In genomic region chr12:22627351-22627750, GRCh38 we compare ENCODE assay signal across 9 cellular contexts. TPM values are rescaled to one million over a fixed set of nuclear protein-coding genes. Genes with fewer than 3 reads are reported as not detected.
DNase-seq lines count a peak whose midpoint lies in the region; ATAC-seq, FAIRE-seq and TF ChIP-seq lines count a peak whose summit lies in the region.
"Had no signal": no experiment of that assay in that cellular context is flagged by ENCODE, and none has a peak within 500 bp of the region (broad histone marks: within the 10 kb centered on the region; RNA-seq: fewer than 3 reads in every experiment).

No MANE protein-coding gene starts in this region.

- no peak for DNase-seq in heart left ventricle
- no peak for DNase-seq in Right ventricle myocardium inferior (ENCODE audit: missing footprints)
- DNase-seq in ascending aorta (ENCODE audit: low spot score in 2 of 2) = no peak
- no peak for DNase-seq in HepG2 (ENCODE audit: low spot score)
- DNase-seq in upper lobe of left lung = no peak
- DNase-seq in activated gamma-delta T cell (lab: John Stamatoyannopoulos, UW) = no peak

- TF ChIP-seq RAD21 in HepG2 (CRISPR knock-in tag; IDR thresholded peaks at IDR 0.05) = no peak

- H3K9ac ChIP-seq in HepG2 (ENCODE audit: insufficient read depth, low read depth, low read length) = peak overlapping the region; percentile 91

- H3K9me3 ChIP-seq in heart left ventricle (no peaks in the 10 kb centered on the region), ascending aorta (no peaks in the 10 kb centered on the region), HepG2 (ENCODE audit: low read length) (no peaks in the 10 kb centered on the region), upper lobe of left lung (no peaks in the 10 kb centered on the region)
- H3K9me3 ChIP-seq: neutrophil had no signal

- TF ChIP-seq EP300 in HepG2 (IDR thresholded peaks at IDR 0.05; ENCODE audit: low read depth in 2 of 2, low read length in 2 of 2) (no peak), HepG2 (CRISPR knock-in tag; IDR thresholded peaks at IDR 0.05; ENCODE audit: borderline replicate concordance) (no peak), upper lobe of left lung (IDR thresholded peaks at IDR 0.05) (no peak)

- no peak overlapping the region for H2AFZ ChIP-seq in HepG2 (ENCODE audit: low read length)

- H3K27me3 ChIP-seq in heart left ventricle (no peaks in the 10 kb centered on the region), ascending aorta (no peaks in the 10 kb centered on the region), HepG2 (ENCODE audit: control insufficient read depth in 1 of 2, insufficient read depth in 2 of 2, low read length in 2 of 2) (no peaks in the 10 kb centered on the region; a peak in 2 of 5 replicates), upper lobe of left lung (no peaks in the 10 kb centered on the region)

- peaks cover 60% of the 10 kb centered on the region for H3K79me2 ChIP-seq in HepG2 (ENCODE audit: insufficient read depth, low read length)

- H3K4me3 ChIP-seq in heart left ventricle (peak overlapping the region in 8 of 12 donors; percentile 63 to 92 (median 84)), ascending aorta (peak overlapping the region; percentile 82 to 92), HepG2 (replicated peaks in 1 of 3; ENCODE audit: insufficient read depth in 1 of 3, low read depth in 2 of 3, low read length in 3 of 3) (peak overlapping the region; percentile 26 to 86 (median 69); a peak in 5 of 6 replicates), upper lobe of left lung (peak overlapping the region in 3 of 4 donors; percentile 62 to 81 (median 65))

- 52 to 64% (median 59%) methylated on average over 3 of the region's 3 CpGs for WGBS in heart left ventricle, 4 donors
- 42% methylated on average over 3 of the region's 3 CpGs for WGBS in HepG2 (ENCODE audit: low lambda C conversion rate)
- 27 to 36% methylated on average over 3 of the region's 3 CpGs for WGBS in upper lobe of left lung, 2 donors

- no peak for FAIRE-seq in HepG2 (lab: Jason Lieb, UNC)

- no peak for TF ChIP-seq CTCF in heart left ventricle (IDR thresholded peaks at IDR 0.05)
- no peak for TF ChIP-seq CTCF in ascending aorta (IDR thresholded peaks at IDR 0.05)
- TF ChIP-seq CTCF in HepG2 (CRISPR knock-in tag; IDR thresholded peaks at IDR 0.05) = no peak
- no peak for TF ChIP-seq CTCF in upper lobe of left lung (IDR thresholded peaks at IDR 0.05)

- ATAC-seq in heart left ventricle (no peak), Right ventricle myocardium inferior (no peak), HepG2 (no peak), upper lobe of left lung (ENCODE audit: low FRiP score in 2 of 2) (no peak), GM21528 (IDR thresholded peaks at IDR 0.05; ENCODE audit: low FRiP score, unreplicated experiment) (no peak), HG02973 (IDR thresholded peaks at IDR 0.05; ENCODE audit: unreplicated experiment) (no peak)

- intact Hi-C loops in heart left ventricle (cut with DNase I) = loop anchor here in 1 of 10 donors (5.0 kb wide), 1 partner anchor 85 kb away; the partner anchor contains the start of gene C2CD5
- intact Hi-C loops in Right ventricle myocardium inferior (cut with DNase I) = no loop called here
- intact Hi-C loops in ascending aorta (cut with DNase I) = loop anchor here (10.0 kb wide), 2 partner anchors 353 to 1123 kb away; partner anchors contain the start of genes GOLT1B and RECQL
- intact Hi-C loops in HepG2 (cut with micrococcal nuclease; ENCODE audit: unreplicated experiment) = no loop called here

- H3K36me3 ChIP-seq in heart left ventricle (no peaks in the 10 kb centered on the region), ascending aorta (no peaks in the 10 kb centered on the region), HepG2 (replicated peaks in 1 of 2; ENCODE audit: control insufficient read depth in 1 of 2, insufficient read depth in 2 of 2, low read length in 2 of 2) (no peaks in the 10 kb centered on the region), upper lobe of left lung (peaks cover 0 to 2% (median 0%) of the 10 kb centered on the region in 4 donors)
- H3K36me3 ChIP-seq: neutrophil had no signal

- peak overlapping the region; percentile 83 for H3K4me2 ChIP-seq in HepG2 (ENCODE audit: low read depth, low read length)

- CTCF ChIA-PET in HepG2 (lab: Yijun Ruan, JAX; ENCODE audit: low intra/inter-chr PET ratio, low total read pairs) = no interaction called here

- H3K4me1 ChIP-seq in heart left ventricle (peaks cover 0 to 48% (median 31%) of the 10 kb centered on the region in 12 donors), ascending aorta (peaks cover 0 to 9% of the 10 kb centered on the region in 2 donors), HepG2 (ENCODE audit: insufficient read depth, low read length) (peaks cover 32% of the 10 kb centered on the region), upper lobe of left lung (peaks cover 26 to 39% (median 28%) of the 10 kb centered on the region in 4 donors)

- in situ Hi-C loops in HepG2 (cut with HindIII; ENCODE audit: extremely low pct_ligation_motif_present, low pct_unique_long_range_greater_than_20kb) = loop anchor here (5.0 kb wide), 1 partner anchor 85 kb away; the partner anchor contains the start of gene C2CD5

- POLR2A ChIA-PET in HepG2 (lab: Yijun Ruan, JAX) = interaction anchor here (1.0 kb wide), 1 partner anchor 83 kb away, joined by 3 read pairs; the partner anchor contains the start of gene C2CD5

- peak overlapping the region in 5 of 12 donors; percentile 90 to 98 (median 97) for H3K27ac ChIP-seq in heart left ventricle
- peak overlapping the region in 1 of 2 donors; percentile 97 for H3K27ac ChIP-seq in ascending aorta
- no peak overlapping the region for H3K27ac ChIP-seq in HepG2 (ENCODE audit: extremely low read length, insufficient read depth, low read length)
- H3K27ac ChIP-seq in upper lobe of left lung = peak overlapping the region in 3 of 4 donors; percentile 96 to 99 (median 99)
- H3K27ac ChIP-seq: neutrophil had no signal

- BruUV-seq in HepG2 (replicated peaks; lab: Mats Ljungman, UMichigan) = no TSS peak

- TF ChIP-seq POLR2A in heart left ventricle (IDR thresholded peaks at IDR 0.05) = no peak
- no peak for TF ChIP-seq POLR2A in HepG2 (IDR thresholded peaks at IDR 0.05; ENCODE audit: insufficient read depth in 1 of 2, low read depth in 2 of 2, low read length in 2 of 2)
- no peak for TF ChIP-seq POLR2A in upper lobe of left lung (IDR thresholded peaks at IDR 0.05)

- peaks cover 14% of the 10 kb centered on the region; the same call in 1 of the 2 replicates for H4K20me1 ChIP-seq in HepG2 (ENCODE audit: insufficient read depth, low read length)

TF ChIP-seq in HepG2, 621 proteins besides CTCF, POLR2A, EP300 and RAD21:
- TF ChIP-seq HNRNPK (IDR thresholded peaks at IDR 0.05; ENCODE audit: low read depth, low read length, poor library complexity, severe bottlenecking) (no peak), AHR (CRISPR knock-in tag; IDR thresholded peaks at IDR 0.05) (no peak), EEA1 (CRISPR knock-in tag; IDR thresholded peaks at IDR 0.05; ENCODE audit: borderline replicate concordance) (no peak), SAP130 (CRISPR knock-in tag; IDR thresholded peaks at IDR 0.05; ENCODE audit: low read depth) (peak; percentile 28; the same call in 1 of the 2 replicates)

RNA-seq across cellular contexts. Expression of gene ETNK1, which starts 2.4 kb away (rescaled TPM):
- total RNA-seq in heart left ventricle (10 to 100 TPM; 12.6 to 40.9 (median 17.2) TPM), Right ventricle myocardium inferior (17.0 TPM), ascending aorta (13.9 TPM), HepG2 (2016; rRNA removed; fragmentation: Illumina TruSeq; extraction: Trizol) (43.9 and 55.7 TPM in 2 replicates), upper lobe of left lung (10 to 100 TPM; 17.2 to 69.7 (median 47.5) TPM)
- polyA plus RNA-seq in heart left ventricle (1 to 10 TPM; 8.3 to 9.5 TPM), HepG2 (2011; rRNA removed) (13.7 and 14.4 TPM in 2 replicates)
- 23.5 and 25.2 TPM in 2 replicates for total RNA-seq in HepG2 (2016; cell fraction: cytosol; rRNA removed; fragmentation: Illumina TruSeq; extraction: Trizol; ENCODE audit: low read depth)
- 35.8 and 56.9 TPM in 2 replicates for total RNA-seq in HepG2 (2016; cell fraction: insoluble cytoplasmic fraction; rRNA removed; fragmentation: Illumina TruSeq; extraction: Trizol)
- total RNA-seq in HepG2 (2016; cell fraction: membrane; rRNA removed; fragmentation: Illumina TruSeq; extraction: Trizol) = 13.3 and 14.5 TPM in 2 replicates
- 69.6 and 81.1 TPM in 2 replicates for total RNA-seq in HepG2 (2016; cell fraction: nucleus; rRNA removed; fragmentation: Illumina TruSeq; extraction: Trizol)
- polyA plus RNA-seq in HepG2 (2011; cell fraction: cytosol; rRNA removed) = 7.5 and 9.8 TPM in 2 replicates
- 31.0 and 39.2 TPM in 2 replicates for polyA plus RNA-seq in HepG2 (2011; cell fraction: nucleus; rRNA removed)
- polyA plus RNA-seq in HepG2 (2012) = 23.5 and 23.7 TPM in 2 replicates
- polyA plus RNA-seq in HepG2 (2016; cell fraction: cytosol; fragmentation: Illumina TruSeq; extraction: Trizol; ENCODE audit: low read depth) = 0.94 TPM in 2 replicates
- 18.1 and 22.3 TPM in 2 replicates for polyA plus RNA-seq in HepG2 (2016; cell fraction: insoluble cytoplasmic fraction; fragmentation: Illumina TruSeq; extraction: Trizol; ENCODE audit: low read depth)
- polyA plus RNA-seq in HepG2 (2016; cell fraction: membrane; fragmentation: Illumina TruSeq; extraction: Trizol; ENCODE audit: low read depth) = 1.8 and 2.3 TPM in 2 replicates
- polyA plus RNA-seq in HepG2 (2016; cell fraction: nucleus; fragmentation: Illumina TruSeq; extraction: Trizol; ENCODE audit: insufficient read depth, low read depth) = 57.9 and 62.1 TPM in 2 replicates
- 72.9 and 104 TPM in 2 replicates for polyA minus RNA-seq in HepG2 (2011; rRNA and poly(A)+ RNA removed; ENCODE audit: low replicate concordance)
- polyA minus RNA-seq in HepG2 (2011; cell fraction: cytosol; rRNA and poly(A)+ RNA removed) = 53.1 and 57.3 TPM in 2 replicates
- 188 and 199 TPM in 2 replicates for polyA minus RNA-seq in HepG2 (2011; cell fraction: nucleus; rRNA and poly(A)+ RNA removed)
